9 cellular contexts compared by ENCODE assay signal in the genomic region with DNA sequence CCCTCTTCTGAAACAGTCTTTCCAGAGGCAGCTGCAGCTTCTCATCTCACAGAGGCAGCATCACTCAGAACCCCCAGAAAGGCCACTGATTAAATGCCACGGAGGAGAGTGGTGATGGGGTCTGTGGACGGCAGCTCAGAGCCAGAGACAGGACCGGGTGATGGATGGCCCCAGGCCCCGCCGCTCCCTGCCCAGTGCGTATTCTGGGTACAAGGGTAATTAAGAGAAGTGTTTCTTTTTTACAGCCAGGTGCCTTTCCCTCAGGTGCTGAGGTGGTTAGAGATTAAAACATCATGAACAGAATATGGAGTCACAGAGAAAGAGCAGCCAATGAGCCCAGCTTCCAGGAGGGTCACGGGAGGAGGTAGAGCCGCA.
"Had no signal": no experiment of that assay in that cellular context is flagged by ENCODE, and none has a peak within 500 bp of the region (broad histone marks: within the 10 kb centered on the region; RNA-seq: fewer than 3 reads in every experiment).

No MANE protein-coding gene starts in this region.

- ATAC-seq: HCT116 had no signal

- H3K4me3 ChIP-seq: GM23248, HAP-1 had no signal

- H3K36me3 ChIP-seq: HAP-1 had no signal

- H3K9ac ChIP-seq: GM23248 had no signal

- H3K27ac ChIP-seq: GM23248 had no signal

- H3K36me3 Mint-ChIP-seq: IgD-negative memory B cell had no signal

- H3K4me3 Mint-ChIP-seq: HFFc6 had no signal

- H2AFZ ChIP-seq: GM23248 had no signal

- FAIRE-seq: HTR-8/SVneo had no signal

- H3K27ac Mint-ChIP-seq: HFFc6, IgD-negative memory B cell had no signal

- DNase-seq: GM23248, GOT3, H7, HFFc6, KBM-7 had no signal

- H3K4me1 ChIP-seq: HAP-1 had no signal
